ENCODE assay signal across 8 cellular contexts in the genomic region with DNA sequence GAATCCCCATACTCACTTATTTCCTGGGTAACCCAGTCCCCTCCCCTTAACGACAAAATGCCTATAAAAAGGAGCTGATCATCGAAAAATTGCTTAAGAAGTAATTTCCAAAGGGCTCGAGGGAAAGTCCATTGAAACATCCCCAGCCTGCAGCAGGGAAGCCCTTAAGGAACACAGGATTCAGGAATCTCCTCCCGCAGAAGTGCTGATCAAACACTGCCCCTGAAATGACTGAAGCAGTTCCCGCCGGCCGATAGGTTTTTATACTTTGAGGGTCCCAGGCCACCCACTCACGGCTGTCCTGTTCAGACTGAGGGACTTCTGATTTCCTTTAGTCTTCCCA. TPM values are rescaled to one million over a fixed set of nuclear protein-coding genes. Genes with fewer than 3 reads are reported as not detected.
A peak's percentile ranks its signal among the peaks of the same experiment; 100 is the strongest.
DNase-seq lines count a peak whose midpoint lies in the region; ATAC-seq and TF ChIP-seq lines count a peak whose summit lies in the region.

No MANE protein-coding gene starts in this region.

- H3K36me3 ChIP-seq in BLaER1 = peaks cover 23% of the 10 kb centered on the region

- peak overlapping the region; percentile 90 for H3K9ac ChIP-seq in BLaER1

- H3K27me3 ChIP-seq in BLaER1 (no peaks in the 10 kb centered on the region), dorsolateral prefrontal cortex (no peaks in the 10 kb centered on the region)

- peak overlapping the region; percentile 98 to 100 (median 99) for H3K4me3 Mint-ChIP-seq in IgD-negative memory B cell
- H3K4me3 Mint-ChIP-seq in natural killer cell = peak overlapping the region; percentile 99

- intact Hi-C loops in dorsolateral prefrontal cortex (cut with DNase I) = loop anchor here in 1 of 2 donors (10.0 kb wide), 1 partner anchor 199 kb away; no protein-coding TSS in a partner anchor
- intact Hi-C loops in natural killer cell (cut with micrococcal nuclease) = loop anchor here (10.0 kb wide), 1 partner anchor 139 kb away; no protein-coding TSS in a partner anchor

- ATAC-seq in natural killer cell (no peak), HG02798 (IDR thresholded peaks at IDR 0.05; ENCODE audit: poor library complexity, unreplicated experiment) (no peak)
- no peak for ATAC-seq in activated CD4-positive, CD25-positive, alpha-beta regulatory T cell treated with anti-CD3 and anti-CD28 coated beads, Interleukin-2, amount 50 U/mL, for 24 hours

- TF ChIP-seq CTCF in dorsolateral prefrontal cortex (IDR thresholded peaks at IDR 0.05 in 54 of 56, conservative IDR thresholded peaks at IDR 0.05 in 2 of 56; ENCODE audit: low read depth in 1 of 56, partially characterized antibody in 56 of 56) (peak in 1 of 56 donors; percentile 1), natural killer cell (IDR thresholded peaks at IDR 0.05) (no peak)

- H3K27ac Mint-ChIP-seq in IgD-negative memory B cell (peak overlapping the region; percentile 92 to 99 (median 98)), natural killer cell (peak overlapping the region; percentile 95 to 99)

- H3K27me3 Mint-ChIP-seq in IgD-negative memory B cell (no peaks in the 10 kb centered on the region), natural killer cell (ENCODE audit: low read depth in 2 of 2) (no peaks in the 10 kb centered on the region)

- H3K9me3 ChIP-seq in BLaER1 = no peaks in the 10 kb centered on the region

- peak overlapping the region; percentile 97 for H3K4me2 ChIP-seq in BLaER1

- peak overlapping the region; percentile 87 for H3K4me3 ChIP-seq in BLaER1
- peak overlapping the region; percentile 76 to 100 (median 94) for H3K4me3 ChIP-seq in dorsolateral prefrontal cortex

- H3K27ac ChIP-seq in BLaER1 = peak overlapping the region; percentile 83
- peak overlapping the region in 58 of 59 donors; percentile 79 to 100 (median 97) for H3K27ac ChIP-seq in dorsolateral prefrontal cortex

- peaks cover 39% of the 10 kb centered on the region for H3K4me1 ChIP-seq in BLaER1

- peaks cover 41% of the 10 kb centered on the region for H4K20me1 ChIP-seq in BLaER1

- DNase-seq in dorsolateral prefrontal cortex = no peak
- no peak for DNase-seq in natural killer cell
- no peak for DNase-seq in NCI-H2196 (lab: John Stamatoyannopoulos, UW; ENCODE audit: unreplicated experiment)
- no peak for DNase-seq in hepatic stellate cell (ENCODE audit: low spot score)

- H3K9me3 Mint-ChIP-seq in IgD-negative memory B cell (peaks cover 0 to 2% (median 0%) of the 10 kb centered on the region in 3 donors), natural killer cell (no peaks in the 10 kb centered on the region)

- H3K36me3 Mint-ChIP-seq in IgD-negative memory B cell = no peaks in the 10 kb centered on the region
- H3K36me3 Mint-ChIP-seq in natural killer cell = no peaks in the 10 kb centered on the region

- H3K4me1 Mint-ChIP-seq in IgD-negative memory B cell = peaks cover 24 to 35% (median 33%) of the 10 kb centered on the region in 3 donors
- peaks cover 41 to 56% of the 10 kb centered on the region in 2 donors for H3K4me1 Mint-ChIP-seq in natural killer cell

RNA-seq across cellular contexts. Expression of gene ZNF79, which starts 0.6 kb away (rescaled TPM):
- 8.7 TPM for polyA plus RNA-seq in IgD-negative memory B cell
- total RNA-seq in dorsolateral prefrontal cortex = 10 to 100 TPM in 92 of 120 experiments, 1 to 10 TPM in 28; 8.1 to 16.9 (median 10.9) TPM
- total RNA-seq in natural killer cell = 10 to 100 TPM; 13.8 to 16.1 (median 14.2) TPM

RNA-seq across cellular contexts. Expression of gene SLC2A8, which starts 26.6 kb away (rescaled TPM):
- polyA plus RNA-seq in IgD-negative memory B cell = 7.8 TPM
- 10 to 100 TPM; 20.2 to 51.7 (median 29.5) TPM for total RNA-seq in dorsolateral prefrontal cortex
- total RNA-seq in natural killer cell = 10 to 100 TPM; 21.1 to 30.6 (median 30.0) TPM

RNA-seq across cellular contexts. Expression of gene RPL12, which starts 27.6 kb away (rescaled TPM):
- 2,090 TPM for polyA plus RNA-seq in IgD-negative memory B cell
- total RNA-seq in dorsolateral prefrontal cortex = 100 to 1,000 TPM; 136 to 384 (median 236) TPM
- 100 to 1,000 TPM; 561 to 770 (median 724) TPM for total RNA-seq in natural killer cell

RNA-seq across cellular contexts. Expression of gene LRSAM1, which starts 27.7 kb away (rescaled TPM):
- 15.7 TPM for polyA plus RNA-seq in IgD-negative memory B cell
- total RNA-seq in dorsolateral prefrontal cortex (10 to 100 TPM; 29.7 to 62.3 (median 40.4) TPM), natural killer cell (10 to 100 TPM; 17.4 to 24.6 (median 20.7) TPM)
